ENCODE assay signal across 10 cellular contexts in genomic region chr5:91219141-91219802, GRCh38.
DNase-seq lines count a peak whose midpoint lies in the region; ATAC-seq and TF ChIP-seq lines count a peak whose summit lies in the region.
"Had no signal": no experiment of that assay in that cellular context is flagged by ENCODE, and none has a peak within 500 bp of the region (broad histone marks: within the 10 kb centered on the region; RNA-seq: fewer than 3 reads in every experiment).

No MANE protein-coding gene starts in this region.

- no peaks in the 10 kb centered on the region for H3K27me3 ChIP-seq in body of pancreas
- H3K27me3 ChIP-seq in lower lobe of right lung (ENCODE audit: low read depth) = no peaks in the 10 kb centered on the region
- H3K27me3 ChIP-seq in MM.1S (replicated peaks; ENCODE audit: insufficient read depth, low read length) = no peaks in the 10 kb centered on the region
- H3K27me3 ChIP-seq: BE2C had no signal

- DNase-seq in LHCN-M2 (ENCODE audit: low read depth) (peak; percentile 84), body of pancreas (peak in 3 of 4 donors; percentile 28 to 71 (median 31)), lower lobe of right lung (no peak), MM.1S (no peak), WTC11 (ENCODE audit: low spot score) (no peak)
- DNase-seq in activated T-helper 1 cell treated with anti-CD3 and anti-CD28 coated beads, Interleukin-12 subunit alpha, Interleukin-12 subunit beta, Interleukin-2, Interleukin-4 antibody, amounts not matched to agents 30 ng/mL and 10 ng/mL and 1 ng/mL, durations not matched to agents 14 hours and 24 hours and 36 hours (ENCODE audit: low spot score) = no peak
- DNase-seq: activated naive CD8-positive, alpha-beta T cell treated with anti-CD3 and anti-CD28 coated beads, Interleukin-2, amount 10 ng/mL, durations not matched to agents 7 days and 5 days had no signal

- no peaks in the 10 kb centered on the region for H3K9me3 Mint-ChIP-seq in activated T-helper 1 cell treated with anti-CD3 and anti-CD28 coated beads, Interleukin-12 subunit alpha, Interleukin-12 subunit beta, Interleukin-2, Interleukin-4 antibody, amounts not matched to agents 30 ng/mL and 10 ng/mL and 1 ng/mL, durations not matched to agents 14 hours and 24 hours and 36 hours
- H3K9me3 Mint-ChIP-seq in WTC11 = no peaks in the 10 kb centered on the region

- H3K9me2 ChIP-seq in MM.1S (replicated peaks; ENCODE audit: insufficient read depth, low read length) = no peaks in the 10 kb centered on the region

- H3K4me3 Mint-ChIP-seq in activated T-helper 1 cell treated with anti-CD3 and anti-CD28 coated beads, Interleukin-12 subunit alpha, Interleukin-12 subunit beta, Interleukin-2, Interleukin-4 antibody, amounts not matched to agents 30 ng/mL and 10 ng/mL and 1 ng/mL, durations not matched to agents 14 hours and 24 hours and 36 hours = no peak overlapping the region
- H3K4me3 Mint-ChIP-seq in WTC11 = no peak overlapping the region
- H3K4me3 Mint-ChIP-seq: activated naive CD8-positive, alpha-beta T cell treated with anti-CD3 and anti-CD28 coated beads, Interleukin-2, amount 10 ng/mL, durations not matched to agents 7 days and 5 days had no signal

- H3K4me1 ChIP-seq in body of pancreas = peaks cover 4% of the 10 kb centered on the region
- peaks cover 17% of the 10 kb centered on the region for H3K4me1 ChIP-seq in lower lobe of right lung
- no peaks in the 10 kb centered on the region for H3K4me1 ChIP-seq in MM.1S (ENCODE audit: low read length)
- H3K4me1 ChIP-seq: BE2C had no signal

- H3K4me2 ChIP-seq in MM.1S (ENCODE audit: low read depth, low read length) = no peak overlapping the region

- no peaks in the 10 kb centered on the region for H3K4me1 Mint-ChIP-seq in activated T-helper 1 cell treated with anti-CD3 and anti-CD28 coated beads, Interleukin-12 subunit alpha, Interleukin-12 subunit beta, Interleukin-2, Interleukin-4 antibody, amounts not matched to agents 30 ng/mL and 10 ng/mL and 1 ng/mL, durations not matched to agents 14 hours and 24 hours and 36 hours (ENCODE audit: low read depth)
- no peaks in the 10 kb centered on the region for H3K4me1 Mint-ChIP-seq in WTC11

- H4K20me1 ChIP-seq in MM.1S (ENCODE audit: insufficient read depth, low read length) = no peaks in the 10 kb centered on the region

- CTCF ChIA-PET in WTC11 (lab: Charles Lee) = interaction anchor here (0.6 to 3.8 kb wide), 30 partner anchors 8 to 354 kb away, joined by 3 to 91 read pairs (median 5); partner anchors contain the start of gene ARRDC3

- POLR2A ChIA-PET in WTC11 (lab: Charles Lee) = interaction anchor here (1.1 to 2.1 kb wide), 2 partner anchors 162 to 164 kb away, joined by 8 to 10 read pairs; partner anchors contain the start of gene ARRDC3

- no peaks in the 10 kb centered on the region for H3K9me3 ChIP-seq in body of pancreas
- H3K9me3 ChIP-seq in lower lobe of right lung = no peaks in the 10 kb centered on the region
- H3K9me3 ChIP-seq in MM.1S (replicated peaks; ENCODE audit: insufficient read depth, low read length) = no peaks in the 10 kb centered on the region
- H3K9me3 ChIP-seq: BE2C had no signal

- H3K79me2 ChIP-seq in MM.1S (ENCODE audit: low read length) = no peaks in the 10 kb centered on the region

- no peak overlapping the region for H3K27ac Mint-ChIP-seq in activated T-helper 1 cell treated with anti-CD3 and anti-CD28 coated beads, Interleukin-12 subunit alpha, Interleukin-12 subunit beta, Interleukin-2, Interleukin-4 antibody, amounts not matched to agents 30 ng/mL and 10 ng/mL and 1 ng/mL, durations not matched to agents 14 hours and 24 hours and 36 hours
- H3K27ac Mint-ChIP-seq in WTC11 = no peak overlapping the region
- H3K27ac Mint-ChIP-seq: activated naive CD8-positive, alpha-beta T cell treated with anti-CD3 and anti-CD28 coated beads, Interleukin-2, amount 10 ng/mL, durations not matched to agents 7 days and 5 days had no signal

- peaks cover 12% of the 10 kb centered on the region for H3K27me3 Mint-ChIP-seq in activated T-helper 1 cell treated with anti-CD3 and anti-CD28 coated beads, Interleukin-12 subunit alpha, Interleukin-12 subunit beta, Interleukin-2, Interleukin-4 antibody, amounts not matched to agents 30 ng/mL and 10 ng/mL and 1 ng/mL, durations not matched to agents 14 hours and 24 hours and 36 hours (ENCODE audit: insufficient read depth)
- no peaks in the 10 kb centered on the region for H3K27me3 Mint-ChIP-seq in WTC11 (ENCODE audit: low read depth)

- no peaks in the 10 kb centered on the region for H3K36me3 Mint-ChIP-seq in activated T-helper 1 cell treated with anti-CD3 and anti-CD28 coated beads, Interleukin-12 subunit alpha, Interleukin-12 subunit beta, Interleukin-2, Interleukin-4 antibody, amounts not matched to agents 30 ng/mL and 10 ng/mL and 1 ng/mL, durations not matched to agents 14 hours and 24 hours and 36 hours (ENCODE audit: low read depth)
- no peaks in the 10 kb centered on the region for H3K36me3 Mint-ChIP-seq in WTC11
- H3K36me3 Mint-ChIP-seq: activated naive CD8-positive, alpha-beta T cell treated with anti-CD3 and anti-CD28 coated beads, Interleukin-2, amount 10 ng/mL, durations not matched to agents 7 days and 5 days had no signal

- H3F3A ChIP-seq in MM.1S (ENCODE audit: insufficient read depth, low read length) = no peaks in the 10 kb centered on the region

- TF ChIP-seq POLR2A in body of pancreas (IDR thresholded peaks at IDR 0.05) = no peak

- H3K36me3 ChIP-seq in body of pancreas (replicated peaks in 1 of 2; ENCODE audit: insufficient read depth in 1 of 2, low read depth in 2 of 2) (no peaks in the 10 kb centered on the region), lower lobe of right lung (no peaks in the 10 kb centered on the region), MM.1S (replicated peaks; ENCODE audit: insufficient read depth, low read length) (no peaks in the 10 kb centered on the region)
- H3K36me3 ChIP-seq: BE2C had no signal

- no peak overlapping the region for H3K9ac ChIP-seq in MM.1S (ENCODE audit: low read length)

- 61 to 65% methylated on average over 4 of the region's 4 CpGs for WGBS in body of pancreas, 2 donors

- no peak overlapping the region for H2AFZ ChIP-seq in MM.1S (ENCODE audit: low read length)

- no peak overlapping the region for H3K4me3 ChIP-seq in body of pancreas
- no peak overlapping the region for H3K4me3 ChIP-seq in lower lobe of right lung
- no peak overlapping the region for H3K4me3 ChIP-seq in MM.1S (ENCODE audit: low read length)

- intact Hi-C loops in body of pancreas (cut with DNase I) (no loop called here), lower lobe of right lung (cut with DNase I) (no loop called here)
- intact Hi-C loops in activated T-helper 1 cell treated with anti-CD3 and anti-CD28 coated beads, Interleukin-12 subunit alpha, Interleukin-12 subunit beta, Interleukin-2, Interleukin-4 antibody, amounts not matched to agents 30 ng/mL and 10 ng/mL and 1 ng/mL, durations not matched to agents 14 hours and 24 hours and 36 hours (cut with micrococcal nuclease) = loop anchor here (2.0 kb wide), 2 partner anchors 116 to 200 kb away; no protein-coding TSS in a partner anchor

- H3K27ac ChIP-seq in 22Rv1 = 0 out of 2 replicates have a peak overlapping the region, but pooled peaks have one; percentile 15
- peak overlapping the region in 1 of 4 donors; percentile 30 for H3K27ac ChIP-seq in body of pancreas
- peak overlapping the region; percentile 44 for H3K27ac ChIP-seq in lower lobe of right lung
- H3K27ac ChIP-seq in MM.1S (ENCODE audit: low read length) = no peak overlapping the region

- ATAC-seq in body of pancreas = peak; percentile 87
- peak; percentile 96 to 97 for ATAC-seq in lower lobe of right lung
- ATAC-seq in GM21737 (IDR thresholded peaks at IDR 0.05; ENCODE audit: unreplicated experiment) = no peak
- ATAC-seq in WTC11 = no peak; the same call in 1 of the 2 replicates

- no peak for TF ChIP-seq CTCF in 22Rv1 (IDR thresholded peaks at IDR 0.05)
- no peak for TF ChIP-seq CTCF in body of pancreas (IDR thresholded peaks at IDR 0.05)
- no peak for TF ChIP-seq CTCF in lower lobe of right lung (IDR thresholded peaks at IDR 0.05)
- TF ChIP-seq CTCF in MM.1S (IDR thresholded peaks at IDR 0.05; ENCODE audit: low read length) = no peak
- no peak for TF ChIP-seq CTCF in WTC11 (IDR thresholded peaks at IDR 0.05)

TF ChIP-seq in WTC11, 78 proteins besides CTCF, POLR2A, EP300 and RAD21:
- TF ChIP-seq SP1 (CRISPR knock-in tag; conservative IDR thresholded peaks at IDR 0.05) (no peak), AR (CRISPR knock-in tag; IDR thresholded peaks at IDR 0.05) (no peak), SMAD3 (CRISPR knock-in tag; IDR thresholded peaks at IDR 0.05; ENCODE audit: borderline replicate concordance) (no peak), ZNF396 (CRISPR knock-in tag; IDR thresholded peaks at IDR 0.05; ENCODE audit: borderline replicate concordance) (no peak)

Comparison
In these comparisons a context has a peak if more than half of its experiments do, and no peak if none do; other contexts are left out.
1. DNase-seq: peak in LHCN-M2 (single experiment) and body of pancreas (3 of 4); none in lower lobe of right lung (single experiment), activated T-helper 1 cell treated with anti-CD3 and anti-CD28 coated beads, Interleukin-12 subunit alpha, Interleukin-12 subunit beta, Interleukin-2, Interleukin-4 antibody, amounts not matched to agents 30 ng/mL and 10 ng/mL and 1 ng/mL, durations not matched to agents 14 hours and 24 hours and 36 hours (single experiment), MM.1S (single experiment) and WTC11 (single experiment).
2. ATAC-seq: peak in body of pancreas (single experiment) and lower lobe of right lung (2 of 2); none in GM21737 (single experiment) and WTC11 (single experiment).